ENCODE assay signal across 29 cellular contexts in the genomic region with DNA sequence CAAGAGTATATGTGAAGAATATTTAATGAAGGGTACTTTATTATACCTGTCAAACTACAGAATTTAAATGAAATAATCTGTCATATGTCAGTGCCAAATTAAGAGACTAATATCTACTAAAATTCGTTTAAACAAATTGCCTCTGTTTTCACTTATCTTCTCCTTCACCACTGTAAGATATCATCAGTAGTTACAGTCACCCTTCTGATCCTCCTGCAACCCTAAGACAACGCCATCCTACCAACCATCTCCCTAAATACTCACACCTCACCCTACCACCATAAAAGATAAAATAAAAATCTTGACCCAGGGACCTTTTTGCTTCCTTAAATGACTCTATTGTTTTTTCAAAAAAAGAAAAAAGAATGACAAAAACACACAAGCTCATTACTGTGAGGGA. TPM values are rescaled to one million over a fixed set of nuclear protein-coding genes. Genes with fewer than 3 reads are reported as not detected.
DNase-seq lines count a peak whose midpoint lies in the region; ATAC-seq, FAIRE-seq and TF ChIP-seq lines count a peak whose summit lies in the region.
"Had no signal": no experiment of that assay in that cellular context is flagged by ENCODE, and none has a peak within 500 bp of the region (broad histone marks: within the 10 kb centered on the region; RNA-seq: fewer than 3 reads in every experiment).

No MANE protein-coding gene starts in this region.

- peaks cover 10% of the 10 kb centered on the region for H3K36me3 Mint-ChIP-seq in T-helper 1 cell treated with Interleukin-12 subunit alpha and Interleukin-12 subunit beta and Interleukin-4 antibody, amounts not matched to agents 30 μg/mL and 1 μg/mL, for 36 hours (ENCODE audit: low read depth)
- peaks cover 23% of the 10 kb centered on the region for H3K36me3 Mint-ChIP-seq in activated naive CD8-positive, alpha-beta T cell treated with anti-CD3 and anti-CD28 coated beads, Interleukin-2, amount 50 U/mL, for 24 hours (ENCODE audit: low read depth)

- no peaks in the 10 kb centered on the region for H3K27me3 Mint-ChIP-seq in T-helper 1 cell treated with Interleukin-12 subunit alpha and Interleukin-12 subunit beta and Interleukin-4 antibody, amounts not matched to agents 30 μg/mL and 1 μg/mL, for 36 hours (ENCODE audit: low read depth)
- no peaks in the 10 kb centered on the region for H3K27me3 Mint-ChIP-seq in activated naive CD8-positive, alpha-beta T cell treated with anti-CD3 and anti-CD28 coated beads, Interleukin-2, amount 50 U/mL, for 24 hours
- H3K27me3 Mint-ChIP-seq: CD8-positive, alpha-beta memory T cell; stimulated activated naive CD8-positive, alpha-beta T cell treated with anti-CD3 and anti-CD28 coated beads, Interleukin-15, amount 100 ng/mL, for 72 hours had no signal

- H3K27me3 ChIP-seq in cardiac muscle cell (no peaks in the 10 kb centered on the region), small intestine (ENCODE audit: control insufficient read depth in 2 of 2, insufficient read depth in 2 of 2, low read length in 2 of 2) (no peaks in the 10 kb centered on the region)
- H3K27me3 ChIP-seq: neural progenitor cell, sigmoid colon, thyroid gland had no signal

- H3K4me1 ChIP-seq in cardiac muscle cell (ENCODE audit: low read depth) (peaks cover 15% of the 10 kb centered on the region), small intestine (ENCODE audit: control insufficient read depth in 2 of 2, insufficient read depth in 1 of 2, low read depth in 1 of 2, low read length in 1 of 2) (no peaks in the 10 kb centered on the region)
- H3K4me1 ChIP-seq: sigmoid colon, thyroid gland had no signal

- H3K9me3 ChIP-seq in cardiac muscle cell (ENCODE audit: low read depth): no peaks in the 10 kb centered on the region
- H3K9me3 ChIP-seq in small intestine (ENCODE audit: control insufficient read depth, low read depth): no peaks in the 10 kb centered on the region
- H3K9me3 ChIP-seq: thyroid gland had no signal

- H3K4me1 Mint-ChIP-seq in T-helper 1 cell treated with Interleukin-12 subunit alpha and Interleukin-12 subunit beta and Interleukin-4 antibody, amounts not matched to agents 30 μg/mL and 1 μg/mL, for 36 hours (ENCODE audit: low read depth): peaks cover 32% of the 10 kb centered on the region
- peaks cover 53% of the 10 kb centered on the region for H3K4me1 Mint-ChIP-seq in activated naive CD8-positive, alpha-beta T cell treated with anti-CD3 and anti-CD28 coated beads, Interleukin-2, amount 50 U/mL, for 24 hours

- FAIRE-seq in small intestine (lab: Jason Lieb, UNC): no peak
- FAIRE-seq: G401.6, islet of Langerhans had no signal

- 38 to 56% (median 44%) methylated on average over 2 of the region's 2 CpGs for WGBS in small intestine, 3 donors

- no peak for TF ChIP-seq CTCF in cardiac muscle cell (IDR thresholded peaks at IDR 0.05; ENCODE audit: low read depth, low read length)

- no peak overlapping the region for H3K4me3 Mint-ChIP-seq in T-helper 1 cell treated with Interleukin-12 subunit alpha and Interleukin-12 subunit beta and Interleukin-4 antibody, amounts not matched to agents 30 μg/mL and 1 μg/mL, for 36 hours
- no peak overlapping the region for H3K4me3 Mint-ChIP-seq in activated naive CD8-positive, alpha-beta T cell treated with anti-CD3 and anti-CD28 coated beads, Interleukin-2, amount 50 U/mL, for 24 hours
- H3K4me3 Mint-ChIP-seq: neural progenitor cell; stimulated activated naive CD8-positive, alpha-beta T cell treated with anti-CD3 and anti-CD28 coated beads, Interleukin-15, amount 100 ng/mL, for 72 hours had no signal

- H3K36me3 ChIP-seq in cardiac muscle cell (no peaks in the 10 kb centered on the region), small intestine (ENCODE audit: control insufficient read depth in 2 of 2, insufficient read depth in 2 of 2, low read length in 2 of 2) (no peaks in the 10 kb centered on the region)
- H3K36me3 ChIP-seq: neural progenitor cell, sigmoid colon, thyroid gland had no signal

- H3K4me3 ChIP-seq in cardiac muscle cell (no peak overlapping the region), small intestine (ENCODE audit: low read depth in 1 of 2, low read length in 2 of 2) (no peak overlapping the region)
- H3K4me3 ChIP-seq: neural progenitor cell, sigmoid colon, thyroid gland had no signal

- DNase-seq in T-helper 1 cell: no peak
- DNase-seq in cardiac muscle cell (ENCODE audit: low read depth in 1 of 2, low spot score in 1 of 2): no peak
- no peak for DNase-seq in Right ventricle myocardium superior
- DNase-seq in activated naive CD8-positive, alpha-beta T cell treated with anti-CD3 and anti-CD28 coated beads, Interleukin-2, amount 50 U/mL, for 24 hours: no peak
- no peak for DNase-seq in small intestine
- DNase-seq in NCI-H1092 treated with DMSO at 0.1 percent for 48 hours (lab: John Stamatoyannopoulos, UW): no peak
- DNase-seq: activated CD8-positive, alpha-beta memory T cell treated with anti-CD3 and anti-CD28 coated beads, Interleukin-2, amount 50 U/mL, for 4 hours; activated gamma-delta T cell treated with Interleukin-2 at 50 U/mL for 16 hours; aorta; caudate nucleus; CD8-positive, alpha-beta memory T cell; NCI-H1105 treated with DMSO at 0.1 percent for 48 hours; NCI-H2029 treated with DMSO at 0.1 percent for 48 hours; NCI-H345; OCI-M1; posterior cingulate gyrus; sigmoid colon; stimulated activated CD4-positive, alpha-beta T cell treated with anti-CD3 and anti-CD28 coated beads, Interleukin-15, amount 100 ng/mL, for 24 hours; stimulated activated naive CD8-positive, alpha-beta T cell treated with anti-CD3 and anti-CD28 coated beads, Interleukin-15, amount 100 ng/mL, for 72 hours; thyroid gland had no signal

- peak overlapping the region; percentile 1 for H3K27ac Mint-ChIP-seq in T-helper 1 cell treated with Interleukin-12 subunit alpha and Interleukin-12 subunit beta and Interleukin-4 antibody, amounts not matched to agents 30 μg/mL and 1 μg/mL, for 36 hours
- peak overlapping the region; percentile 33 for H3K27ac Mint-ChIP-seq in activated naive CD8-positive, alpha-beta T cell treated with anti-CD3 and anti-CD28 coated beads, Interleukin-2, amount 50 U/mL, for 24 hours
- H3K27ac Mint-ChIP-seq: neural progenitor cell; stimulated activated naive CD8-positive, alpha-beta T cell treated with anti-CD3 and anti-CD28 coated beads, Interleukin-15, amount 100 ng/mL, for 72 hours had no signal

- ATAC-seq in Right ventricle myocardium superior (ENCODE audit: poor library complexity) (no peak), HG03442 (IDR thresholded peaks at IDR 0.05; ENCODE audit: unreplicated experiment) (no peak)
- ATAC-seq in activated naive CD8-positive, alpha-beta T cell treated with anti-CD3 and anti-CD28 coated beads, Interleukin-2, amount 50 U/mL, for 24 hours: no peak
- ATAC-seq: HCT116; Right ventricle myocardium inferior; stimulated activated naive CD8-positive, alpha-beta T cell treated with anti-CD3 and anti-CD28 coated beads, Interleukin-15, amount 100 ng/mL, for 72 hours had no signal

- intact Hi-C loops in Right ventricle myocardium superior (cut with DNase I): no loop called here

- H3K27ac ChIP-seq in cardiac muscle cell (peak overlapping the region; percentile 64), small intestine (ENCODE audit: low read depth in 1 of 2, low read length in 1 of 2) (no peak overlapping the region)
- H3K27ac ChIP-seq: 22Rv1, HL-60, neural progenitor cell, sigmoid colon, thyroid gland had no signal

- H3K9me3 Mint-ChIP-seq in T-helper 1 cell treated with Interleukin-12 subunit alpha and Interleukin-12 subunit beta and Interleukin-4 antibody, amounts not matched to agents 30 μg/mL and 1 μg/mL, for 36 hours: peaks cover 10% of the 10 kb centered on the region
- H3K9me3 Mint-ChIP-seq in activated naive CD8-positive, alpha-beta T cell treated with anti-CD3 and anti-CD28 coated beads, Interleukin-2, amount 50 U/mL, for 24 hours: no peaks in the 10 kb centered on the region

RNA-seq across cellular contexts. Expression of a gene that starts 20.8 kb away (rescaled TPM):
- total RNA-seq in cardiac muscle cell (17.6 and 28.4 TPM in 2 replicates), Right ventricle myocardium superior (1.1 TPM)
- polyA plus RNA-seq in cardiac muscle cell (18.7 and 22.2 TPM in 2 replicates), small intestine (10 to 100 TPM in 1 of 3 donors, 1 to 10 TPM in 2; 5.4 to 16.2 (median 5.6) TPM)
